In genomic region chr6:109527989-109528388, GRCh38 we compare ENCODE assay signal across 1 cellular context.
TF ChIP-seq lines count a peak whose summit lies in the region.

No MANE protein-coding gene starts in this region.

TF ChIP-seq in GM23338, 12 proteins besides CTCF, POLR2A, EP300 and RAD21 (continued from another document):
- TF ChIP-seq REST (IDR thresholded peaks at IDR 0.05; ENCODE audit: unreplicated experiment) (no peak), ETS1 (IDR thresholded peaks at IDR 0.05) (no peak), CREB1 (CRISPR knock-in tag; IDR thresholded peaks at IDR 0.05; ENCODE audit: low read depth) (no peak), JUNB (IDR thresholded peaks at IDR 0.05; ENCODE audit: unreplicated experiment) (no peak), EZH2phosphoT487 (IDR thresholded peaks at IDR 0.05; ENCODE audit: unreplicated experiment) (no peak)
